ENCODE assay signal across 24 cellular contexts in the genomic region with DNA sequence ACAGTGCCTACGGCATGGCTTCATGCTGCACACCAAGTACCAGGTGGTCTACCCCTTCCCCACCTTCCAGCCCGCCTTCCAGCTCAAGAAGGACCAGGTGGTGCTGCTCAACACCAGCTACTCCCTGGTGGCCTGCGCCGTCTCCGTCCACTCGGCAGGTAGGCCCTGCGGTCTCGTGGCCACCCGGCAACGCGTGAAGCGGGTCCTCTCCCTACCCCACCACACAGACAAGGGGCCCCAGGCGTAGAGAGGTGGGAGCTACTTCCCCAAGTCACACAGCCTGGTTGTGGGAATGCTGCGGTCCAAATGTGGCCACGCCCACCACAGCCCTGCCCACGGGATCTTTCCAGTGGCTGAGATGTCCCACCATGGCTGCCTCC. TPM values are rescaled to one million over a fixed set of nuclear protein-coding genes. Genes with fewer than 3 reads are reported as not detected.
"Had no signal": no experiment of that assay in that cellular context is flagged by ENCODE, and none has a peak within 500 bp of the region (broad histone marks: within the 10 kb centered on the region; RNA-seq: fewer than 3 reads in every experiment).

No MANE protein-coding gene starts in this region.

- H3K27ac ChIP-seq: Peyer's patch, SK-N-MC, VCaP had no signal

- H3K27me3 ChIP-seq: MG63, Peyer's patch had no signal

- DNase-seq: activated CD4-positive, alpha-beta memory T cell treated with anti-CD3 and anti-CD28 coated beads for 36 hours; activated CD4-positive, alpha-beta T cell treated with anti-CD3 and anti-CD28 coated beads, Interleukin-2, amount 10 ng/mL, durations not matched to agents 7 days and 5 days; activated CD4-positive, CD25-positive, alpha-beta regulatory T cell; activated gamma-delta T cell; activated naive CD4-positive, alpha-beta T cell treated with anti-CD3 and anti-CD28 coated beads for 36 hours; activated T-cell treated with anti-CD3 and anti-CD28 coated beads for 4 hours; activated T-cell treated with anti-CD3 and anti-CD28 coated beads, Interleukin-2, amount 50 U/mL, for 48 hours; amygdala; MG63; MV-4-11; NCI-H1092 treated with DMSO at 0.1 percent for 48 hours; NCI-H1417 treated with DMSO at 0.1 percent for 48 hours; NCI-H1694; NCI-H2029; NCI-H510A treated with DMSO at 0.1 percent for 48 hours; NCI-H69; NK-92 treated with Interleukin-12 subunit alpha and Interleukin-12 subunit beta, amount 100 ng/mL, for 24 hours; Peyer's patch; SIG-M5; T-helper 1 cell had no signal

- FAIRE-seq: astrocyte had no signal

- H3K9me3 ChIP-seq: MG63, Peyer's patch had no signal

- H3K4me3 ChIP-seq: MG63, Peyer's patch, SK-N-MC had no signal

RNA-seq across cellular contexts. Expression of gene PODNL1, which starts 18.1 kb away (rescaled TPM):
- total RNA-seq: T-helper 2 cell treated with Interferon-gamma antibody and Interleukin-4, amounts not matched to agents 100 ng/mL and 5 ng/mL, for 36 hours had no signal
